In the genomic region with DNA sequence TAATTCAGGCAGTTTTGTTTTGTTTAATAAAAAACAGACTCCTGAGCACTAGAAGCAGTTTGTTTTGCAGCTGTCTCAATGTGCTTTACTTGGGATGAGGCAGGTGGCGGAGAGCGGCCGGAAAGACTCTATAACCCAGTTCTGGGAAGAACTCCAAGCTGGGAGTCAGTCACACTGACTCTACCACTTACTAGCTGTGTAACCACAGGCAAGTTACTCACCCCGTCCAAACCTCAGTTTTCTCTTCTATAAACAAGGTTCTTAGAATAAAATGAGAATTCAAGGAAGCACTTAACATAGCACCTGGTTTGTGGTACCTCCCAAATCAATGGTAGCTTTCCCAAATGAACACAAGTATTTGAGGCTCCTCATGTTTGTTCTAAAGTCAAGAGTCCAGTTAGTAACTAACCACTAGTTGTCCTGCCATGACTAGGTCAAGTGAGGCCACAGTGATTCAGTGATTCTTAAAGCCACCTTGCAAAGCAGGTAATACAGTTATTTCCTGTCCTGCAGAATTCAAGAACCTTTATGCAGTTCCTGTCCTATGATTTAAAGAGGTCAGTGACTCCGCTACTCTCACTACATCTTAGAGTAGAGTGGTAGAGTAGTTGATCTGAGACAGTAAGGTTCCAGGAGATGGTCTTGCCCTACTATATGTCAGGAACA, we compare ENCODE assay signal across 15 cellular contexts. TPM values are rescaled to one million over a fixed set of nuclear protein-coding genes. Genes with fewer than 3 reads are reported as not detected.
DNase-seq lines count a peak whose midpoint lies in the region; ATAC-seq and TF ChIP-seq lines count a peak whose summit lies in the region.
"Had no signal": no experiment of that assay in that cellular context is flagged by ENCODE, and none has a peak within 500 bp of the region (broad histone marks: within the 10 kb centered on the region; RNA-seq: fewer than 3 reads in every experiment).

No MANE protein-coding gene starts in this region.

- no peaks in the 10 kb centered on the region for H3K9me3 Mint-ChIP-seq in activated naive CD8-positive, alpha-beta T cell treated with anti-CD3 and anti-CD28 coated beads for 36 hours

- ATAC-seq in HG03045 (IDR thresholded peaks at IDR 0.05; ENCODE audit: unreplicated experiment) = no peak
- no peak for ATAC-seq in GM19035 (IDR thresholded peaks at IDR 0.05; ENCODE audit: unreplicated experiment)

- H3K4me1 Mint-ChIP-seq in activated naive CD8-positive, alpha-beta T cell treated with anti-CD3 and anti-CD28 coated beads for 36 hours = peaks cover 63% of the 10 kb centered on the region

- H3K4me3 ChIP-seq in AG09309 (ENCODE audit: control insufficient read depth, low read depth, low read length) = no peak overlapping the region
- H3K4me3 ChIP-seq: HAP-1 had no signal

- H3K27ac Mint-ChIP-seq in activated naive CD8-positive, alpha-beta T cell treated with anti-CD3 and anti-CD28 coated beads for 36 hours = peak overlapping the region; percentile 38

- H3K36me3 Mint-ChIP-seq in activated naive CD8-positive, alpha-beta T cell treated with anti-CD3 and anti-CD28 coated beads for 36 hours = peaks cover 44% of the 10 kb centered on the region

- H3K27me3 Mint-ChIP-seq in activated naive CD8-positive, alpha-beta T cell treated with anti-CD3 and anti-CD28 coated beads for 36 hours = no peaks in the 10 kb centered on the region

- TF ChIP-seq CTCF in AG09309 (IDR thresholded peaks at IDR 0.05; ENCODE audit: control insufficient read depth, insufficient read depth, low read depth, low read length, missing control alignments) = no peak

- DNase-seq in AG09309 (ENCODE audit: low read depth) = peak; percentile 63
- peak; percentile 64 for DNase-seq in GM03348 (ENCODE audit: low spot score)
- DNase-seq in activated naive CD8-positive, alpha-beta T cell treated with anti-CD3 and anti-CD28 coated beads for 36 hours = no peak
- peak; percentile 95 for DNase-seq in myocyte (ENCODE audit: low read depth)
- DNase-seq in effector CD8-positive, alpha-beta T cell (lab: John Stamatoyannopoulos, UW) = no peak
- DNase-seq in amniotic stem cell (lab: John Stamatoyannopoulos, UW) = no peak
- DNase-seq: activated CD8-positive, alpha-beta memory T cell treated with anti-CD3 and anti-CD28 coated beads, Interleukin-2, amount 50 U/mL, for 48 hours; Calu3; central memory CD4-positive, alpha-beta T cell; NCI-H2081 treated with DMSO at 0.1 percent for 48 hours; stimulated activated CD4-positive, alpha-beta T cell treated with anti-CD3 and anti-CD28 coated beads, Interleukin-12 subunit alpha, Interleukin-12 subunit beta, amount 100 ng/mL, for 4 hours; T1000 had no signal

- H3K4me3 Mint-ChIP-seq in activated naive CD8-positive, alpha-beta T cell treated with anti-CD3 and anti-CD28 coated beads for 36 hours = no peak overlapping the region

RNA-seq across cellular contexts. Expression of gene TXNDC17, which starts 2.7 kb away (rescaled TPM):
- total RNA-seq in activated naive CD8-positive, alpha-beta T cell treated with anti-CD3 and anti-CD28 coated beads for 36 hours = 100 to 1,000 TPM; 127 to 128 TPM
- 93.0 and 140 TPM in 2 replicates for total RNA-seq in myocyte
- polyA plus RNA-seq in myocyte (2012) = 219 TPM

RNA-seq across cellular contexts. Expression of gene KIAA0753, which starts 3.1 kb away (rescaled TPM):
- 10 to 100 TPM; 14.8 to 15.8 TPM for total RNA-seq in activated naive CD8-positive, alpha-beta T cell treated with anti-CD3 and anti-CD28 coated beads for 36 hours
- total RNA-seq in myocyte = 5.6 and 5.7 TPM in 2 replicates
- polyA plus RNA-seq in myocyte (2012) = 7.7 TPM

RNA-seq across cellular contexts. Expression of gene MED31, which starts 7.8 kb away (rescaled TPM):
- 10 to 100 TPM; 20.1 to 21.6 TPM for total RNA-seq in activated naive CD8-positive, alpha-beta T cell treated with anti-CD3 and anti-CD28 coated beads for 36 hours
- 9.3 and 15.6 TPM in 2 replicates for total RNA-seq in myocyte
- polyA plus RNA-seq in myocyte (2012) = 23.0 TPM

RNA-seq across cellular contexts. Expression of gene C17orf100, which starts 8.0 kb away (rescaled TPM):
- total RNA-seq in activated naive CD8-positive, alpha-beta T cell treated with anti-CD3 and anti-CD28 coated beads for 36 hours = 1 to 10 TPM; 1.4 to 1.8 TPM
- total RNA-seq in myocyte = 0.31 and 0.70 TPM in 2 replicates
- polyA plus RNA-seq in myocyte (2012) = 3.3 TPM

Comparison
In these comparisons a context has a peak if more than half of its experiments do, and no peak if none do; other contexts are left out.
1. DNase-seq: peak in AG09309 (single experiment), GM03348 (single experiment) and myocyte (single experiment); none in activated naive CD8-positive, alpha-beta T cell treated with anti-CD3 and anti-CD28 coated beads for 36 hours (single experiment), effector CD8-positive, alpha-beta T cell (single experiment) and amniotic stem cell (single experiment).